In genomic region chr19:18419195-18419698, GRCh38 we compare ENCODE assay signal across 8 cellular contexts.
DNase-seq lines count a peak whose midpoint lies in the region; ATAC-seq and TF ChIP-seq lines count a peak whose summit lies in the region.

SSBP4 (plus strand) TSS chr19:18419398; CDS start chr19:18419649, 251 bp downstream.

- TF ChIP-seq CTCF in GM12865 (IDR thresholded peaks at IDR 0.05; ENCODE audit: insufficient read depth, low read depth, low read length, missing control alignments), result peak; percentile 34

- intact Hi-C loops in dendritic cell treated with granulocyte-macrophage colony-stimulating factor and Interleukin-4, amounts not matched to agents 40 ng/mL and 50 ng/mL, for 4 days (cut with micrococcal nuclease), result loop anchor here (5.0 kb wide), 2 partner anchors 137 to 217 kb away; partner anchors contain the start of genes JUND and RAB3A

- H3K4me1 Mint-ChIP-seq in dendritic cell treated with granulocyte-macrophage colony-stimulating factor and Interleukin-4, amounts not matched to agents 40 ng/mL and 50 ng/mL, for 4 days (ENCODE audit: low read depth), result peaks cover 88% of the 10 kb centered on the region

- peak within 1 kb of the TSS; percentile 83 for H3K4me3 Mint-ChIP-seq in dendritic cell treated with granulocyte-macrophage colony-stimulating factor and Interleukin-4, amounts not matched to agents 40 ng/mL and 50 ng/mL, for 4 days

- peak; percentile 49 for ATAC-seq in HG02885 (IDR thresholded peaks at IDR 0.05; ENCODE audit: poor library complexity, unreplicated experiment)

- peak within 1 kb of the TSS; percentile 65 for H3K4me3 ChIP-seq in GM12865 (ENCODE audit: low read depth, low read length)

- peaks cover 35% of the 10 kb centered on the region for H3K36me3 Mint-ChIP-seq in dendritic cell treated with granulocyte-macrophage colony-stimulating factor and Interleukin-4, amounts not matched to agents 40 ng/mL and 50 ng/mL, for 4 days (ENCODE audit: low read depth)

- DNase-seq in GM12865 (ENCODE audit: low read depth), result peak; percentile 85
- peak; percentile 71 for DNase-seq in NCI-H345 (lab: John Stamatoyannopoulos, UW)
- peak; percentile 59 to 73 for DNase-seq in activated CD4-positive, alpha-beta T cell treated with anti-CD3 and anti-CD28 coated beads for 4 hours
- peak; percentile 93 for DNase-seq in left kidney (ENCODE audit: low read depth, low spot score)
- DNase-seq in stimulated activated CD4-positive, alpha-beta T cell treated with anti-CD3 and anti-CD28 coated beads, Interleukin-4, amount 100 ng/mL, for 1 hour, result peak; percentile 68
- no peak for DNase-seq in retina

- H3K27me3 Mint-ChIP-seq in dendritic cell treated with granulocyte-macrophage colony-stimulating factor and Interleukin-4, amounts not matched to agents 40 ng/mL and 50 ng/mL, for 4 days, result no peaks in the 10 kb centered on the region

- H3K9me3 Mint-ChIP-seq in dendritic cell treated with granulocyte-macrophage colony-stimulating factor and Interleukin-4, amounts not matched to agents 40 ng/mL and 50 ng/mL, for 4 days, result no peaks in the 10 kb centered on the region

- H3K27ac Mint-ChIP-seq in dendritic cell treated with granulocyte-macrophage colony-stimulating factor and Interleukin-4, amounts not matched to agents 40 ng/mL and 50 ng/mL, for 4 days, result peak within 1 kb of the TSS; percentile 95
